ENCODE assay signal across 15 cellular contexts in the genomic region with DNA sequence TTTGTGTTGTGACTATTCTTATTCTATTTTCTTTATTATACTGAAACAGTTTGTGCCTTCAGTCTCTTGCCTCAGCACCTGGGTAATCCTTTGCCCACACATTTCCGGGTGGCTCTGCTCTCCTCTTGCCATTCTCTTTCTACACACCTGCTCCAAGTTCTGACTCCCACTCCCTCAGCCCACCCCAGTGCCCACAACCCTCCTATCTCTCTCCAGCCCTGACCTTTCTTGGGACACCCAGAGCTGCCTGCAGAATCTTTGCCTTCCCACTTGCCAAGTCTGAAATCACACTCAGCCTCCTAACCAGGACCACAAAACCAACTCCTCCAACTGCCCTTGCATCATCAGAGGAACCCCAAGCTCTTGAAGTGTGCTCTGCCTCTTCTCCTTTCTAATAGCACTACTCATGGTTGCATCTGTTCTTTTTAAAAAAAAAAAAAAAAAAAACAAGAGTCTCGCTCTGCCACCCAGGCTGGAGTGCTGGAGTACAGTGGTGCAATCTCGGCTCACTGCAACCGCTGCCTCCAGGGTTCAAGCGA. TPM values are rescaled to one million over a fixed set of nuclear protein-coding genes. Genes with fewer than 3 reads are reported as not detected.
DNase-seq lines count a peak whose midpoint lies in the region.
"Had no signal": no experiment of that assay in that cellular context is flagged by ENCODE, and none has a peak within 500 bp of the region (broad histone marks: within the 10 kb centered on the region; RNA-seq: fewer than 3 reads in every experiment).

No MANE protein-coding gene starts in this region.

- no peak overlapping the region for H2AFZ ChIP-seq in trophoblast cell (ENCODE audit: insufficient read depth, low read length, poor library complexity)

- peak overlapping the region; percentile 70 for H4K8ac ChIP-seq in trophoblast cell (ENCODE audit: low read depth, low read length)

- DNase-seq in activated CD4-positive, alpha-beta memory T cell treated with anti-CD3 and anti-CD28 coated beads, Interleukin-2, amount 10 ng/mL, durations not matched to agents 7 days and 5 days = no peak
- no peak for DNase-seq in activated CD4-positive, alpha-beta memory T cell treated with anti-CD3 and anti-CD28 coated beads for 36 hours
- peak; percentile 60 to 64 for DNase-seq in Kasumi-1 (lab: John Stamatoyannopoulos, UW)
- DNase-seq in activated T-helper 2 cell treated with anti-CD3 and anti-CD28 coated beads, Interferon-gamma antibody, Interleukin-2, Interleukin-4, amounts not matched to agents 10 μg/mL and 5 μg/mL and 100 μg/mL, durations not matched to agents 14 hours and 24 hours and 36 hours (ENCODE audit: low spot score) = no peak
- no peak for DNase-seq in trophoblast cell
- no peak for DNase-seq in dermis blood vessel endothelial cell
- no peak for DNase-seq in cerebellum (ENCODE audit: low spot score)
- DNase-seq in H7 = no peak
- DNase-seq: mesendoderm, NCI-H187, transverse colon had no signal

- intact Hi-C loops in activated CD4-positive, alpha-beta memory T cell treated with anti-CD3 and anti-CD28 coated beads for 36 hours (cut with micrococcal nuclease) = no loop called here
- intact Hi-C loops in activated T-helper 2 cell treated with anti-CD3 and anti-CD28 coated beads, Interferon-gamma antibody, Interleukin-2, Interleukin-4, amounts not matched to agents 10 μg/mL and 5 μg/mL and 100 μg/mL, durations not matched to agents 14 hours and 24 hours and 36 hours (cut with micrococcal nuclease) = no loop called here

- H3K23ac ChIP-seq in trophoblast cell (ENCODE audit: low read length) = no peak overlapping the region

- H3K9ac ChIP-seq in trophoblast cell (ENCODE audit: low read length) = no peak overlapping the region

- H2AK5ac ChIP-seq in trophoblast cell (ENCODE audit: low read length) = peak overlapping the region; percentile 61

- H3K4me3 Mint-ChIP-seq in activated CD4-positive, alpha-beta memory T cell treated with anti-CD3 and anti-CD28 coated beads, Interleukin-2, amount 10 ng/mL, durations not matched to agents 7 days and 5 days = no peak overlapping the region
- H3K4me3 Mint-ChIP-seq in activated CD4-positive, alpha-beta memory T cell treated with anti-CD3 and anti-CD28 coated beads for 36 hours = no peak overlapping the region
- H3K4me3 Mint-ChIP-seq in activated T-helper 2 cell treated with anti-CD3 and anti-CD28 coated beads, Interferon-gamma antibody, Interleukin-2, Interleukin-4, amounts not matched to agents 10 μg/mL and 5 μg/mL and 100 μg/mL, durations not matched to agents 14 hours and 24 hours and 36 hours (ENCODE audit: low read depth) = no peak overlapping the region
- H3K4me3 Mint-ChIP-seq: natural killer cell treated with Interleukin-12 subunit alpha and Interleukin-12 subunit beta and Interleukin-15 and Interleukin-18, amount 100 ng/mL, for 72 hours had no signal

- H4K12ac ChIP-seq in trophoblast cell (ENCODE audit: low read depth, low read length) = no peak overlapping the region

- peak overlapping the region; percentile 62 for H3K18ac ChIP-seq in trophoblast cell (ENCODE audit: low read length)

- H3K4me1 Mint-ChIP-seq in activated CD4-positive, alpha-beta memory T cell treated with anti-CD3 and anti-CD28 coated beads, Interleukin-2, amount 10 ng/mL, durations not matched to agents 7 days and 5 days = peaks cover 35% of the 10 kb centered on the region
- peaks cover 15% of the 10 kb centered on the region for H3K4me1 Mint-ChIP-seq in activated CD4-positive, alpha-beta memory T cell treated with anti-CD3 and anti-CD28 coated beads for 36 hours (ENCODE audit: low read depth)
- H3K4me1 Mint-ChIP-seq in activated T-helper 2 cell treated with anti-CD3 and anti-CD28 coated beads, Interferon-gamma antibody, Interleukin-2, Interleukin-4, amounts not matched to agents 10 μg/mL and 5 μg/mL and 100 μg/mL, durations not matched to agents 14 hours and 24 hours and 36 hours (ENCODE audit: low read depth) = peaks cover 22% of the 10 kb centered on the region

- no peaks in the 10 kb centered on the region for H3K27me3 Mint-ChIP-seq in activated CD4-positive, alpha-beta memory T cell treated with anti-CD3 and anti-CD28 coated beads, Interleukin-2, amount 10 ng/mL, durations not matched to agents 7 days and 5 days
- H3K27me3 Mint-ChIP-seq in activated CD4-positive, alpha-beta memory T cell treated with anti-CD3 and anti-CD28 coated beads for 36 hours = no peaks in the 10 kb centered on the region
- H3K27me3 Mint-ChIP-seq in activated T-helper 2 cell treated with anti-CD3 and anti-CD28 coated beads, Interferon-gamma antibody, Interleukin-2, Interleukin-4, amounts not matched to agents 10 μg/mL and 5 μg/mL and 100 μg/mL, durations not matched to agents 14 hours and 24 hours and 36 hours (ENCODE audit: low read depth) = no peaks in the 10 kb centered on the region
- H3K27me3 Mint-ChIP-seq: natural killer cell treated with Interleukin-12 subunit alpha and Interleukin-12 subunit beta and Interleukin-15 and Interleukin-18, amount 100 ng/mL, for 72 hours had no signal

- peaks cover 2% of the 10 kb centered on the region for H3K36me3 Mint-ChIP-seq in activated CD4-positive, alpha-beta memory T cell treated with anti-CD3 and anti-CD28 coated beads, Interleukin-2, amount 10 ng/mL, durations not matched to agents 7 days and 5 days (ENCODE audit: low read depth)
- peaks cover 6% of the 10 kb centered on the region for H3K36me3 Mint-ChIP-seq in activated CD4-positive, alpha-beta memory T cell treated with anti-CD3 and anti-CD28 coated beads for 36 hours
- H3K36me3 Mint-ChIP-seq in activated T-helper 2 cell treated with anti-CD3 and anti-CD28 coated beads, Interferon-gamma antibody, Interleukin-2, Interleukin-4, amounts not matched to agents 10 μg/mL and 5 μg/mL and 100 μg/mL, durations not matched to agents 14 hours and 24 hours and 36 hours (ENCODE audit: low read depth) = no peaks in the 10 kb centered on the region
- H3K36me3 Mint-ChIP-seq: natural killer cell treated with Interleukin-12 subunit alpha and Interleukin-12 subunit beta and Interleukin-15 and Interleukin-18, amount 100 ng/mL, for 72 hours had no signal

- H3K4ac ChIP-seq in trophoblast cell (ENCODE audit: low read depth, low read length) = no peak overlapping the region

- H3K27ac ChIP-seq in trophoblast cell (ENCODE audit: low read depth, low read length) = no peak overlapping the region
- H3K27ac ChIP-seq: ascending aorta, SJSA1, transverse colon had no signal

- H2BK120ac ChIP-seq in trophoblast cell (ENCODE audit: insufficient read depth, low read length, poor library complexity) = no peak overlapping the region

- peaks cover 15% of the 10 kb centered on the region for H3K79me2 ChIP-seq in trophoblast cell (ENCODE audit: control insufficient read depth, insufficient read depth, low read length, poor library complexity)

- H3K27me3 ChIP-seq in trophoblast cell (ENCODE audit: insufficient read depth, low read length) = no peaks in the 10 kb centered on the region
- H3K27me3 ChIP-seq in H7 (ENCODE audit: control insufficient read depth, insufficient read depth, low read length) = no peaks in the 10 kb centered on the region
- H3K27me3 ChIP-seq: ascending aorta, SJSA1, transverse colon had no signal

- H3K9me3 Mint-ChIP-seq in activated CD4-positive, alpha-beta memory T cell treated with anti-CD3 and anti-CD28 coated beads, Interleukin-2, amount 10 ng/mL, durations not matched to agents 7 days and 5 days = no peaks in the 10 kb centered on the region
- no peaks in the 10 kb centered on the region for H3K9me3 Mint-ChIP-seq in activated CD4-positive, alpha-beta memory T cell treated with anti-CD3 and anti-CD28 coated beads for 36 hours
- H3K9me3 Mint-ChIP-seq in activated T-helper 2 cell treated with anti-CD3 and anti-CD28 coated beads, Interferon-gamma antibody, Interleukin-2, Interleukin-4, amounts not matched to agents 10 μg/mL and 5 μg/mL and 100 μg/mL, durations not matched to agents 14 hours and 24 hours and 36 hours = no peaks in the 10 kb centered on the region
- H3K9me3 Mint-ChIP-seq: natural killer cell treated with Interleukin-12 subunit alpha and Interleukin-12 subunit beta and Interleukin-15 and Interleukin-18, amount 100 ng/mL, for 72 hours had no signal

- POLR2A ChIA-PET in activated CD4-positive, alpha-beta memory T cell treated with anti-CD3 and anti-CD28 coated beads, Interleukin-2, amount 10 ng/mL, durations not matched to agents 7 days and 5 days (lab: Charles Lee) = no interaction called here
- POLR2A ChIA-PET in activated CD4-positive, alpha-beta memory T cell treated with anti-CD3 and anti-CD28 coated beads for 36 hours (lab: Charles Lee) = no interaction called here

- H3K4me1 ChIP-seq in trophoblast cell (ENCODE audit: control insufficient read depth in 1 of 2, insufficient read depth in 2 of 2, low read length in 2 of 2) = peaks cover 14 to 16% of the 10 kb centered on the region in 2 experiments

- H3K36me3 ChIP-seq in trophoblast cell (ENCODE audit: control insufficient read depth in 1 of 2, insufficient read depth in 2 of 2, low read length in 2 of 2) = peaks cover 2 to 4% of the 10 kb centered on the region in 2 experiments
- peaks cover 4% of the 10 kb centered on the region for H3K36me3 ChIP-seq in H7 (replicated peaks; ENCODE audit: control insufficient read depth, insufficient read depth, low read length)
- H3K36me3 ChIP-seq: HAP-1, SJSA1, transverse colon had no signal

- H3K14ac ChIP-seq in trophoblast cell (ENCODE audit: low read length) = no peak overlapping the region

- CTCF ChIA-PET in activated CD4-positive, alpha-beta memory T cell treated with anti-CD3 and anti-CD28 coated beads, Interleukin-2, amount 10 ng/mL, durations not matched to agents 7 days and 5 days (lab: Charles Lee) = interaction anchor here (0.6 kb wide), 1 partner anchor 177 kb away, joined by 4 read pairs; no protein-coding TSS in a partner anchor
- CTCF ChIA-PET in activated CD4-positive, alpha-beta memory T cell treated with anti-CD3 and anti-CD28 coated beads for 36 hours (lab: Charles Lee) = no interaction called here

- no CpG with 5 or more reads among the region's 5 CpGs for WGBS in trophoblast cell (ENCODE audit: extremely low coverage, insufficient coverage, insufficient read length)

- H3K79me1 ChIP-seq in trophoblast cell (ENCODE audit: low read length) = peaks cover 18% of the 10 kb centered on the region

- peak overlapping the region; percentile 65 for H2BK12ac ChIP-seq in trophoblast cell (ENCODE audit: low read length)

- peak overlapping the region; percentile 61 for H4K91ac ChIP-seq in trophoblast cell (ENCODE audit: low read depth, low read length)

- H3K27ac Mint-ChIP-seq in activated CD4-positive, alpha-beta memory T cell treated with anti-CD3 and anti-CD28 coated beads, Interleukin-2, amount 10 ng/mL, durations not matched to agents 7 days and 5 days = peak overlapping the region; percentile 26
- H3K27ac Mint-ChIP-seq in activated CD4-positive, alpha-beta memory T cell treated with anti-CD3 and anti-CD28 coated beads for 36 hours = no peak overlapping the region
- peak overlapping the region; percentile 1 for H3K27ac Mint-ChIP-seq in activated T-helper 2 cell treated with anti-CD3 and anti-CD28 coated beads, Interferon-gamma antibody, Interleukin-2, Interleukin-4, amounts not matched to agents 10 μg/mL and 5 μg/mL and 100 μg/mL, durations not matched to agents 14 hours and 24 hours and 36 hours
- H3K27ac Mint-ChIP-seq: natural killer cell treated with Interleukin-12 subunit alpha and Interleukin-12 subunit beta and Interleukin-15 and Interleukin-18, amount 100 ng/mL, for 72 hours had no signal

- no peak overlapping the region for H2BK5ac ChIP-seq in trophoblast cell (ENCODE audit: low read depth, low read length, poor library complexity)

- H3K4me3 ChIP-seq in trophoblast cell (ENCODE audit: low read depth, low read length) (no peak overlapping the region), H7 (ENCODE audit: insufficient read depth, low read depth, low read length) (no peak overlapping the region)
- H3K4me3 ChIP-seq: ascending aorta, HAP-1, SJSA1, transverse colon had no signal

- H3K4me2 ChIP-seq in trophoblast cell (ENCODE audit: low read length) = no peak overlapping the region

- no peaks in the 10 kb centered on the region for H3K9me3 ChIP-seq in trophoblast cell (ENCODE audit: insufficient read depth, low read depth, low read length)
- H3K9me3 ChIP-seq: ascending aorta, HAP-1, SJSA1, transverse colon had no signal

RNA-seq across cellular contexts. Expression of gene SWI5, which starts 4.1 kb away (rescaled TPM):
- total RNA-seq in activated CD4-positive, alpha-beta memory T cell treated with anti-CD3 and anti-CD28 coated beads, Interleukin-2, amount 10 ng/mL, durations not matched to agents 7 days and 5 days = 10 to 100 TPM; 11.0 to 11.4 TPM
- total RNA-seq in activated CD4-positive, alpha-beta memory T cell treated with anti-CD3 and anti-CD28 coated beads for 36 hours = 10 to 100 TPM; 15.2 to 15.5 TPM
- total RNA-seq in activated T-helper 2 cell treated with anti-CD3 and anti-CD28 coated beads, Interferon-gamma antibody, Interleukin-2, Interleukin-4, amounts not matched to agents 10 μg/mL and 5 μg/mL and 100 μg/mL, durations not matched to agents 14 hours and 24 hours and 36 hours = 13.5 and 13.7 TPM in 2 replicates
- polyA plus RNA-seq in trophoblast cell (2013) = 42.0 and 44.4 TPM in 2 replicates
- 26.9 and 29.1 TPM in 2 replicates for total RNA-seq in dermis blood vessel endothelial cell
- 10.5 TPM for total RNA-seq in cerebellum
- 36.3 and 53.3 TPM in 2 replicates for total RNA-seq in H7 (2014; rRNA removed; shearing (Covaris generic))

RNA-seq across cellular contexts. Expression of gene GOLGA2, which starts 4.3 kb away (rescaled TPM):
- 10 to 100 TPM; 48.0 to 52.8 TPM for total RNA-seq in activated CD4-positive, alpha-beta memory T cell treated with anti-CD3 and anti-CD28 coated beads, Interleukin-2, amount 10 ng/mL, durations not matched to agents 7 days and 5 days
- total RNA-seq in activated CD4-positive, alpha-beta memory T cell treated with anti-CD3 and anti-CD28 coated beads for 36 hours = 10 to 100 TPM; 34.4 to 42.9 TPM
- 44.0 and 47.9 TPM in 2 replicates for total RNA-seq in activated T-helper 2 cell treated with anti-CD3 and anti-CD28 coated beads, Interferon-gamma antibody, Interleukin-2, Interleukin-4, amounts not matched to agents 10 μg/mL and 5 μg/mL and 100 μg/mL, durations not matched to agents 14 hours and 24 hours and 36 hours
- 93.4 and 99.9 TPM in 2 replicates for polyA plus RNA-seq in trophoblast cell (2013)
- total RNA-seq in dermis blood vessel endothelial cell (68.6 and 76.2 TPM in 2 replicates), cerebellum (50.3 TPM)
- total RNA-seq in H7 (2014; rRNA removed; shearing (Covaris generic)) = 34.4 and 48.7 TPM in 2 replicates

RNA-seq across cellular contexts. Expression of gene TRUB2, which starts 42.1 kb away (rescaled TPM):
- 10 to 100 TPM; 16.9 to 18.9 TPM for total RNA-seq in activated CD4-positive, alpha-beta memory T cell treated with anti-CD3 and anti-CD28 coated beads, Interleukin-2, amount 10 ng/mL, durations not matched to agents 7 days and 5 days
- 10 to 100 TPM; 27.2 to 27.4 TPM for total RNA-seq in activated CD4-positive, alpha-beta memory T cell treated with anti-CD3 and anti-CD28 coated beads for 36 hours
- total RNA-seq in activated T-helper 2 cell treated with anti-CD3 and anti-CD28 coated beads, Interferon-gamma antibody, Interleukin-2, Interleukin-4, amounts not matched to agents 10 μg/mL and 5 μg/mL and 100 μg/mL, durations not matched to agents 14 hours and 24 hours and 36 hours = 33.5 and 36.1 TPM in 2 replicates
- polyA plus RNA-seq in trophoblast cell (2013) = 13.3 and 13.9 TPM in 2 replicates
- total RNA-seq in dermis blood vessel endothelial cell (16.2 and 24.9 TPM in 2 replicates), cerebellum (12.8 TPM)
- total RNA-seq in H7 (2014; rRNA removed; shearing (Covaris generic)) = 35.5 and 51.9 TPM in 2 replicates

RNA-seq across cellular contexts. Expression of gene COQ4, which starts 42.5 kb away (rescaled TPM):
- 10 to 100 TPM; 27.6 to 28.4 TPM for total RNA-seq in activated CD4-positive, alpha-beta memory T cell treated with anti-CD3 and anti-CD28 coated beads, Interleukin-2, amount 10 ng/mL, durations not matched to agents 7 days and 5 days
- 10 to 100 TPM; 33.0 to 35.5 TPM for total RNA-seq in activated CD4-positive, alpha-beta memory T cell treated with anti-CD3 and anti-CD28 coated beads for 36 hours
- total RNA-seq in activated T-helper 2 cell treated with anti-CD3 and anti-CD28 coated beads, Interferon-gamma antibody, Interleukin-2, Interleukin-4, amounts not matched to agents 10 μg/mL and 5 μg/mL and 100 μg/mL, durations not matched to agents 14 hours and 24 hours and 36 hours = 49.6 and 52.2 TPM in 2 replicates
- 24.9 and 26.1 TPM in 2 replicates for polyA plus RNA-seq in trophoblast cell (2013)
- 29.2 and 35.6 TPM in 2 replicates for total RNA-seq in dermis blood vessel endothelial cell
- total RNA-seq in cerebellum = 33.6 TPM
- 45.9 and 55.3 TPM in 2 replicates for total RNA-seq in H7 (2014; rRNA removed; shearing (Covaris generic))

Comparison
In these comparisons a context has a peak if more than half of its experiments do, and no peak if none do; other contexts are left out.
1. DNase-seq: peak in Kasumi-1 (2 of 2); none in activated CD4-positive, alpha-beta memory T cell treated with anti-CD3 and anti-CD28 coated beads, Interleukin-2, amount 10 ng/mL, durations not matched to agents 7 days and 5 days (single experiment), activated CD4-positive, alpha-beta memory T cell treated with anti-CD3 and anti-CD28 coated beads for 36 hours (single experiment), activated T-helper 2 cell treated with anti-CD3 and anti-CD28 coated beads, Interferon-gamma antibody, Interleukin-2, Interleukin-4, amounts not matched to agents 10 μg/mL and 5 μg/mL and 100 μg/mL, durations not matched to agents 14 hours and 24 hours and 36 hours (single experiment), trophoblast cell (0 of 2), dermis blood vessel endothelial cell (single experiment), cerebellum (single experiment) and H7 (single experiment).